Comparison of ENCODE assay signal across 18 cellular contexts in genomic region chr7:29254663-29255062, GRCh38.
DNase-seq lines count a peak whose midpoint lies in the region; TF ChIP-seq lines count a peak whose summit lies in the region.
"Had no signal": no experiment of that assay in that cellular context is flagged by ENCODE, and none has a peak within 500 bp of the region (broad histone marks: within the 10 kb centered on the region; RNA-seq: fewer than 3 reads in every experiment).

No MANE protein-coding gene starts in this region.

- H3K36me3 ChIP-seq in breast epithelium (no peaks in the 10 kb centered on the region), esophagus squamous epithelium (no peaks in the 10 kb centered on the region)

- no peak overlapping the region for H3K4me3 ChIP-seq in breast epithelium
- no peak overlapping the region for H3K4me3 ChIP-seq in esophagus squamous epithelium
- H3K4me3 ChIP-seq: coronary artery, lung, testis had no signal

- intact Hi-C loops in breast epithelium (cut with DNase I; ENCODE audit: low total_unique reads), result no loop called here
- intact Hi-C loops in esophagus squamous epithelium (cut with DNase I), result no loop called here

- DNase-seq in T47D (ENCODE audit: low read depth in 1 of 2, low spot score in 1 of 2) (peak; percentile 54 to 67), breast epithelium (ENCODE audit: low spot score in 2 of 2) (no peak), amniotic epithelial cell (ENCODE audit: low read depth) (peak; percentile 27), iPS DF 19.7 (ENCODE audit: low read depth, low spot score) (peak; percentile 48), activated gamma-delta T cell (lab: John Stamatoyannopoulos, UW) (no peak), esophagus squamous epithelium (lab: John Stamatoyannopoulos, UW) (no peak), amniotic stem cell (lab: John Stamatoyannopoulos, UW) (no peak)
- DNase-seq in activated CD8-positive, alpha-beta memory T cell treated with anti-CD3 and anti-CD28 coated beads, Interleukin-2, amount 50 U/mL, for 48 hours, result no peak
- DNase-seq: activated CD4-positive, alpha-beta T cell treated with anti-CD3 and anti-CD28 coated beads for 4 hours; activated T-cell treated with anti-CD3 and anti-CD28 coated beads, Interleukin-2, amount 50 U/mL, for 48 hours; NCI-H2107; stimulated activated CD4-positive, alpha-beta T cell treated with anti-CD3 and anti-CD28 coated beads, Interleukin-2, amount 100 ng/mL, for 24 hours; stimulated activated CD8-positive, alpha-beta memory T cell treated with anti-CD3 and anti-CD28 coated beads, Interleukin-4, amount 100 ng/mL, for 48 hours; T-helper 2 cell; testis had no signal

- in situ Hi-C loops in T47D (cut with HindIII; ENCODE audit: low pct_unique_long_range_greater_than_20kb, low sequenced_read_pairs), result no loop called here

- no peaks in the 10 kb centered on the region for H3K4me1 ChIP-seq in breast epithelium
- peaks cover 0 to 22% (median 0%) of the 10 kb centered on the region in 3 donors for H3K4me1 ChIP-seq in esophagus squamous epithelium

- H3K27me3 ChIP-seq in breast epithelium, result no peaks in the 10 kb centered on the region
- H3K27me3 ChIP-seq in esophagus squamous epithelium, result no peaks in the 10 kb centered on the region
- H3K27me3 ChIP-seq: testis had no signal

- no peak for TF ChIP-seq CTCF in breast epithelium (IDR thresholded peaks at IDR 0.05)
- no peak for TF ChIP-seq CTCF in esophagus squamous epithelium (IDR thresholded peaks at IDR 0.05)

- WGBS in esophagus squamous epithelium, 2 donors, result 77 to 80% methylated on average over 4 of the region's 4 CpGs

- TF ChIP-seq POLR2A in breast epithelium (IDR thresholded peaks at IDR 0.05) (no peak), esophagus squamous epithelium (IDR thresholded peaks at IDR 0.05) (no peak)

- H3K27ac ChIP-seq in breast epithelium (no peak overlapping the region), esophagus squamous epithelium (peak overlapping the region in 1 of 4 donors; percentile 21)
- H3K27ac ChIP-seq: coronary artery, RWPE1, testis had no signal

- no peaks in the 10 kb centered on the region for H3K9me3 ChIP-seq in breast epithelium
- H3K9me3 ChIP-seq in esophagus squamous epithelium, result no peaks in the 10 kb centered on the region
- H3K9me3 ChIP-seq: testis had no signal

Comparison
In these comparisons a context has a peak if more than half of its experiments do, and no peak if none do; other contexts are left out.
1. DNase-seq: peak in T47D (2 of 2), amniotic epithelial cell (single experiment) and iPS DF 19.7 (single experiment); none in breast epithelium (0 of 2), activated gamma-delta T cell (single experiment), esophagus squamous epithelium (single experiment), amniotic stem cell (single experiment) and activated CD8-positive, alpha-beta memory T cell treated with anti-CD3 and anti-CD28 coated beads, Interleukin-2, amount 50 U/mL, for 48 hours (single experiment).